ENCODE assay signal across 15 cellular contexts in genomic region chr10:10772411-10772810, GRCh38.
A peak's percentile ranks its signal among the peaks of the same experiment; 100 is the strongest.
DNase-seq lines count a peak whose midpoint lies in the region; TF ChIP-seq lines count a peak whose summit lies in the region.
"Had no signal": no experiment of that assay in that cellular context is flagged by ENCODE, and none has a peak within 500 bp of the region (broad histone marks: within the 10 kb centered on the region; RNA-seq: fewer than 3 reads in every experiment).

No MANE protein-coding gene starts in this region.

- no peaks in the 10 kb centered on the region for H4K20me1 ChIP-seq in KMS-11 (ENCODE audit: insufficient read depth)

- DNase-seq in G401 (ENCODE audit: low spot score) (peak; percentile 81), cerebellar cortex (ENCODE audit: low spot score) (peak; percentile 77), SKM-1 (lab: John Stamatoyannopoulos, UW; ENCODE audit: unreplicated experiment) (no peak), stomach (no peak), NCI-H2171 treated with DMSO at 0.1 percent for 48 hours (lab: John Stamatoyannopoulos, UW) (no peak)
- DNase-seq: Calu3; CD4-positive, alpha-beta memory T cell; COR-L47; DMS79; EL; GF-D8; GOT3; HFFc6 had no signal

- peak overlapping the region; percentile 78; the same call in 1 of the 2 replicates for H3K4me2 ChIP-seq in KMS-11

- no peak for TF ChIP-seq CTCF in KMS-11 (conservative IDR thresholded peaks at IDR 0.05; ENCODE audit: low read depth, low read length)
- TF ChIP-seq CTCF in stomach (IDR thresholded peaks at IDR 0.05): no peak

- 75 to 87% (median 79%) methylated on average over 3 of the region's 3 CpGs for WGBS in stomach, 5 donors

- no peak for TF ChIP-seq POLR2A in stomach (IDR thresholded peaks at IDR 0.05)

- H2AFZ ChIP-seq in KMS-11 (ENCODE audit: low read depth): 0 out of 2 replicates have a peak overlapping the region, but pooled peaks have one; percentile 61

- H3K27ac ChIP-seq in KMS-11 (no peak overlapping the region), stomach (no peak overlapping the region)

- intact Hi-C loops in stomach (cut with DNase I; ENCODE audit: low total_unique reads): no loop called here

- no peaks in the 10 kb centered on the region for H3K79me2 ChIP-seq in KMS-11 (ENCODE audit: insufficient read depth, low read depth)

- H3K27me3 ChIP-seq in KMS-11 (ENCODE audit: insufficient read depth, low read depth) (no peaks in the 10 kb centered on the region), stomach (no peaks in the 10 kb centered on the region)

- no peak overlapping the region for H3K4me3 ChIP-seq in KMS-11 (IDR thresholded peaks at IDR 0.05; ENCODE audit: insufficient read depth, low read depth, low read length)
- H3K4me3 ChIP-seq in stomach: no peak overlapping the region
- H3K4me3 ChIP-seq: HAP-1 had no signal

- H3K4me1 ChIP-seq in KMS-11 (ENCODE audit: low read depth, poor library complexity, severe bottlenecking): peaks cover 20% of the 10 kb centered on the region
- H3K4me1 ChIP-seq in stomach: no peaks in the 10 kb centered on the region
- H3K4me1 ChIP-seq: HAP-1 had no signal

- H3K36me3 ChIP-seq in KMS-11 (ENCODE audit: insufficient read depth): no peaks in the 10 kb centered on the region
- no peaks in the 10 kb centered on the region for H3K36me3 ChIP-seq in stomach
- H3K36me3 ChIP-seq: HAP-1 had no signal

- no peak for TF ChIP-seq EP300 in stomach (IDR thresholded peaks at IDR 0.05)

- H3K9ac ChIP-seq in KMS-11: no peak overlapping the region

- H3K9me3 ChIP-seq in stomach: no peaks in the 10 kb centered on the region
- H3K9me3 ChIP-seq: HAP-1 had no signal

- in situ Hi-C loops in G401 (cut with HindIII; ENCODE audit: low sequenced_read_pairs): no loop called here

Comparison
In these comparisons a context has a peak if more than half of its experiments do, and no peak if none do; other contexts are left out.
1. DNase-seq: peak in G401 (single experiment) and cerebellar cortex (single experiment); none in SKM-1 (single experiment), stomach (single experiment) and NCI-H2171 treated with DMSO at 0.1 percent for 48 hours (single experiment).